1 cellular context compared by ENCODE assay signal in the genomic region with DNA sequence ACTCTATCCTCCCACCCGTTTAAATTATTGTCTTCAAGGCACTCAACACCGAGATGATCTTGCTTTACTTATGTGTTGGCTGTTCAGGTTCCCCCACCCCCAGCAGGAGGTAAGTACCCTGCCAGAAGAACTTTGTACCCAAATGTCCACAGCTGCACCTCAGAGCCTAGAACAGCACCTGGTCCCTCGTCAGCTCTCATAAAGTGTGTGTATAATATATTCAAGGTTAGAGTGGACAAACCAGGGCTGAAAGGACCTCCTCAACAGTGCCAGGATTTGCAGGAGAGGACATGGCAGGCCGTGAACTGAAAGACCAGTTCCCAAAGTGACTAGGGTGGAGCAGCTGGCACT.
TF ChIP-seq lines count a peak whose summit lies in the region.

No MANE protein-coding gene starts in this region.

TF ChIP-seq in HepG2, 621 proteins besides CTCF, POLR2A, EP300 and RAD21:
- TF ChIP-seq ZNF777 (CRISPR knock-in tag; IDR thresholded peaks at IDR 0.05) (no peak), HNF4A (CRISPR knock-in tag; IDR thresholded peaks at IDR 0.05) (peak; percentile 24; the same call in 1 of the 2 replicates), HNF4G (IDR thresholded peaks at IDR 0.05; ENCODE audit: borderline replicate concordance, low read depth, low read length) (0 out of 2 replicates have a peak, but pooled peaks have one; percentile 17), HNF4G (CRISPR knock-in tag; IDR thresholded peaks at IDR 0.05; ENCODE audit: borderline replicate concordance, low read depth) (no peak)
